18 cellular contexts compared by ENCODE assay signal in the genomic region with DNA sequence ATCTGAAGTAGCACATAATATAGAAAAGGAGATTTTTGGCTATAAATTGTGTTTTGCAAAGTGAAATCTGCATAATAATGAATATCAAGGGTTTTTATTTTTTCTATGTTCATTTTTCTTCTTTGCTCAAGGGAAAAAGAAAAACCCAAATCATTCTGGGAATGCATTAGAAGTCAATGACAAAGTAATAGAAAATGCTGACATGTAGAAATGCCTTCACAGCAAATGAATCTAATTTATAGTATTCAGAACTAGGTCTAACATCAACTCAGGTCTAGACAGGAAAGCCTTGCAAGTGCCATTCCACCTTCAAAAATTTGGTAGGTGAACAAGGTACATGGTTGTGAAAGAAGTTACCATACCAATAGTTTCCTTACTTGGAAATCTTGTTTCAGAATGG.
A peak's percentile ranks its signal among the peaks of the same experiment; 100 is the strongest.
DNase-seq lines count a peak whose midpoint lies in the region; ATAC-seq, FAIRE-seq and TF ChIP-seq lines count a peak whose summit lies in the region.
"Had no signal": no experiment of that assay in that cellular context is flagged by ENCODE, and none has a peak within 500 bp of the region (broad histone marks: within the 10 kb centered on the region; RNA-seq: fewer than 3 reads in every experiment).

No MANE protein-coding gene starts in this region.

- POLR2A ChIA-PET in HepG2 (lab: Yijun Ruan, JAX) (no interaction called here), IMR-90 (lab: Charles Lee; ENCODE audit: unreplicated experiment) (no interaction called here)

- dilution Hi-C loops in IMR-90 (cut with HindIII; ENCODE audit: low sequenced_read_pairs, unreplicated experiment) = no loop called here

- DNase-seq in HepG2 (ENCODE audit: low spot score) (no peak), right lobe of liver (no peak), IMR-90 (no peak), NCI-H69 (lab: John Stamatoyannopoulos, UW) (no peak)
- DNase-seq: ACHN; BE2C; C1 segment of cervical spinal cord; CD4-positive, alpha-beta memory T cell; CD4-positive, CD25-positive, alpha-beta regulatory T cell; CD8-positive, alpha-beta memory T cell; COR-L47; DMS79 treated with DMSO at 0.1 percent for 48 hours; GF-D8 had no signal

- no peak for TF ChIP-seq POLR2A in HepG2 (IDR thresholded peaks at IDR 0.05; ENCODE audit: insufficient read depth in 1 of 2, low read depth in 2 of 2, low read length in 2 of 2)
- no peak for TF ChIP-seq POLR2A in right lobe of liver (IDR thresholded peaks at IDR 0.05)
- TF ChIP-seq POLR2A in IMR-90 (IDR thresholded peaks at IDR 0.05; ENCODE audit: low read depth, low read length) = no peak

- no peak overlapping the region for H4K5ac ChIP-seq in IMR-90 (ENCODE audit: low read depth, low read length)

- BruUV-seq in HepG2 (replicated peaks; lab: Mats Ljungman, UMichigan) (no TSS peak), IMR-90 (replicated peaks; lab: Mats Ljungman, UMichigan) (no TSS peak)

- H2BK20ac ChIP-seq in IMR-90 (ENCODE audit: low read depth, low read length) = no peak overlapping the region

- H3K23ac ChIP-seq in IMR-90 (ENCODE audit: low read depth, low read length) = no peak overlapping the region

- H3K9me1 ChIP-seq in IMR-90 (ENCODE audit: insufficient read depth, low read length) = no peaks in the 10 kb centered on the region

- H4K20me1 ChIP-seq in HepG2 (ENCODE audit: insufficient read depth, low read length) = no peaks in the 10 kb centered on the region
- H4K20me1 ChIP-seq in IMR-90 (ENCODE audit: insufficient read depth, low read length) = no peaks in the 10 kb centered on the region
- H4K20me1 ChIP-seq: BLaER1 had no signal

- no peak overlapping the region for H3K4me2 ChIP-seq in HepG2 (ENCODE audit: low read depth, low read length)
- no peak overlapping the region for H3K4me2 ChIP-seq in IMR-90 (ENCODE audit: low read depth, low read length)
- H3K4me2 ChIP-seq: BLaER1 had no signal

- H3K36me3 ChIP-seq in HepG2 (replicated peaks in 1 of 2; ENCODE audit: control insufficient read depth in 1 of 2, insufficient read depth in 2 of 2, low read length in 2 of 2) (no peaks in the 10 kb centered on the region), right lobe of liver (no peaks in the 10 kb centered on the region), IMR-90 (ENCODE audit: control insufficient read depth, insufficient read depth, low read length) (no peaks in the 10 kb centered on the region)
- H3K36me3 ChIP-seq: BE2C, BLaER1 had no signal

- no peak overlapping the region for H3K18ac ChIP-seq in IMR-90 (ENCODE audit: low read depth, low read length)

- H4K91ac ChIP-seq in IMR-90 (ENCODE audit: insufficient read depth, low read depth, low read length) = no peak overlapping the region

- in situ Hi-C loops in HepG2 (cut with HindIII; ENCODE audit: extremely low pct_ligation_motif_present, low pct_unique_long_range_greater_than_20kb) (no loop called here), IMR-90 (cut with MboI; ENCODE audit: low sequenced_read_pairs) (no loop called here)

- H2AFZ ChIP-seq in HepG2 (ENCODE audit: low read length) (no peak overlapping the region), IMR-90 (replicated peaks; ENCODE audit: low read length, poor library complexity) (no peak overlapping the region)

- intact Hi-C loops in HepG2 (cut with micrococcal nuclease; ENCODE audit: unreplicated experiment) = no loop called here
- intact Hi-C loops in right lobe of liver (cut with DNase I) = no loop called here
- intact Hi-C loops in IMR-90 (cut with micrococcal nuclease) = no loop called here

- no peak overlapping the region for H2BK15ac ChIP-seq in IMR-90 (ENCODE audit: low read depth, low read length)

- TF ChIP-seq CTCF in HepG2 (CRISPR knock-in tag; IDR thresholded peaks at IDR 0.05) (no peak), right lobe of liver (IDR thresholded peaks at IDR 0.05) (no peak), IMR-90 (conservative IDR thresholded peaks at IDR 0.05; ENCODE audit: low read depth, low read length) (no peak)

- H3K27ac ChIP-seq in HepG2 (ENCODE audit: extremely low read length, insufficient read depth, low read length) (no peak overlapping the region), right lobe of liver (no peak overlapping the region), IMR-90 (ENCODE audit: insufficient read depth, low read length) (no peak overlapping the region)
- H3K27ac ChIP-seq: 22Rv1, BLaER1 had no signal

- no peaks in the 10 kb centered on the region for H3K4me1 ChIP-seq in HepG2 (ENCODE audit: insufficient read depth, low read length)
- H3K4me1 ChIP-seq in right lobe of liver = no peaks in the 10 kb centered on the region
- H3K4me1 ChIP-seq in IMR-90 (ENCODE audit: control insufficient read depth, insufficient read depth, low read length) = no peaks in the 10 kb centered on the region
- H3K4me1 ChIP-seq: BE2C, BLaER1 had no signal

- H3K27me3 ChIP-seq in HepG2 (ENCODE audit: control insufficient read depth in 1 of 2, insufficient read depth in 2 of 2, low read length in 2 of 2) = no peaks in the 10 kb centered on the region
- H3K27me3 ChIP-seq in right lobe of liver = no peaks in the 10 kb centered on the region
- H3K27me3 ChIP-seq in IMR-90 (ENCODE audit: control insufficient read depth, insufficient read depth, low read length) = no peaks in the 10 kb centered on the region
- H3K27me3 ChIP-seq: BE2C, BLaER1 had no signal

- no peak overlapping the region for H3K9ac ChIP-seq in HepG2 (ENCODE audit: insufficient read depth, low read depth, low read length)
- no peak overlapping the region for H3K9ac ChIP-seq in IMR-90 (ENCODE audit: low read depth, low read length)
- H3K9ac ChIP-seq: BLaER1 had no signal

- no peak for FAIRE-seq in HepG2 (lab: Jason Lieb, UNC)
- FAIRE-seq: G401.6, GM12891 had no signal

- H2BK120ac ChIP-seq in IMR-90 (ENCODE audit: low read depth, low read length) = no peak overlapping the region

- no peaks in the 10 kb centered on the region for H3K9me3 ChIP-seq in HepG2 (ENCODE audit: low read length)
- no peaks in the 10 kb centered on the region for H3K9me3 ChIP-seq in right lobe of liver
- peaks cover 6% of the 10 kb centered on the region for H3K9me3 ChIP-seq in IMR-90 (ENCODE audit: control insufficient read depth, insufficient read depth, low read length)
- H3K9me3 ChIP-seq: BE2C had no signal

- H2AK5ac ChIP-seq in IMR-90 (ENCODE audit: low read depth, low read length) = no peak overlapping the region

- TF ChIP-seq RAD21 in HepG2 (CRISPR knock-in tag; IDR thresholded peaks at IDR 0.05) (no peak), IMR-90 (IDR thresholded peaks at IDR 0.05; ENCODE audit: low read length) (no peak)

- H3K4me3 ChIP-seq in HepG2 (replicated peaks in 1 of 3; ENCODE audit: insufficient read depth in 1 of 3, low read depth in 2 of 3, low read length in 3 of 3) (no peak overlapping the region), right lobe of liver (no peak overlapping the region), IMR-90 (ENCODE audit: insufficient read depth, low read depth, low read length) (no peak overlapping the region)
- H3K4me3 ChIP-seq: BLaER1 had no signal

- no peak overlapping the region for H3K14ac ChIP-seq in IMR-90 (replicated peaks; ENCODE audit: low read depth, low read length)

- no peak overlapping the region for H2AK9ac ChIP-seq in IMR-90 (replicated peaks; ENCODE audit: low read depth, low read length, poor library complexity)

- H3K56ac ChIP-seq in IMR-90 (ENCODE audit: extremely low read depth, insufficient read depth, low read length) = no peak overlapping the region

- no peaks in the 10 kb centered on the region for H3K79me1 ChIP-seq in IMR-90 (ENCODE audit: low read depth in 1 of 2, low read length in 2 of 2)

- TF ChIP-seq EP300 in HepG2 (IDR thresholded peaks at IDR 0.05; ENCODE audit: low read depth in 2 of 2, low read length in 2 of 2) (no peak), HepG2 (CRISPR knock-in tag; IDR thresholded peaks at IDR 0.05; ENCODE audit: borderline replicate concordance) (no peak)

- H2BK5ac ChIP-seq in IMR-90 (ENCODE audit: low read depth, low read length, poor library complexity, severe bottlenecking) = no peak overlapping the region

- no peak overlapping the region for H4K8ac ChIP-seq in IMR-90 (ENCODE audit: low read depth in 2 of 2, low read length in 2 of 2)

- no peak for ATAC-seq in HepG2
- ATAC-seq in right lobe of liver = no peak
- no peak for ATAC-seq in IMR-90 (ENCODE audit: low read depth)
- no peak for ATAC-seq in GM21526 (IDR thresholded peaks at IDR 0.05; ENCODE audit: low FRiP score, unreplicated experiment)

- no peak overlapping the region for H3K4ac ChIP-seq in IMR-90 (ENCODE audit: low read depth, low read length)

- no peaks in the 10 kb centered on the region for H3K79me2 ChIP-seq in HepG2 (ENCODE audit: insufficient read depth, low read length)

- CTCF ChIA-PET in HepG2 (lab: Yijun Ruan, JAX; ENCODE audit: low intra/inter-chr PET ratio, low total read pairs) (no interaction called here), IMR-90 (lab: Yijun Ruan, JAX) (no interaction called here)

TF ChIP-seq in HepG2, 621 proteins besides CTCF, POLR2A, EP300 and RAD21 (continues in another document):
- TF ChIP-seq, protein P1, sequence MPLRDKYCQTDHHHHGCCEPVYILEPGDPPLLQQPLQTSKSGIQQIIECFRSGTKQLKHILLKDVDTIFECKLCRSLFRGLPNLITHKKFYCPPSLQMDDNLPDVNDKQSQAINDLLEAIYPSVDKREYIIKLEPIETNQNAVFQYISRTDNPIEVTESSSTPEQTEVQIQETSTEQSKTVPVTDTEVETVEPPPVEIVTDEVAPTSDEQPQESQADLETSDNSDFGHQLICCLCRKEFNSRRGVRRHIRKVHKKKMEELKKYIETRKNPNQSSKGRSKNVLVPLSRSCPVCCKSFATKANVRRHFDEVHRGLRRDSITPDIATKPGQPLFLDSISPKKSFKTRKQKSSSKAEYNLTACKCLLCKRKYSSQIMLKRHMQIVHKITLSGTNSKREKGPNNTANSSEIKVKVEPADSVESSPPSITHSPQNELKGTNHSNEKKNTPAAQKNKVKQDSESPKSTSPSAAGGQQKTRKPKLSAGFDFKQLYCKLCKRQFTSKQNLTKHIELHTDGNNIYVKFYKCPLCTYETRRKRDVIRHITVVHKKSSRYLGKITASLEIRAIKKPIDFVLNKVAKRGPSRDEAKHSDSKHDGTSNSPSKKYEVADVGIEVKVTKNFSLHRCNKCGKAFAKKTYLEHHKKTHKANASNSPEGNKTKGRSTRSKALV (CRISPR knock-in tag; IDR thresholded peaks at IDR 0.05) = no peak

TF ChIP-seq in IMR-90, 13 proteins besides CTCF, POLR2A, EP300 and RAD21:
- TF ChIP-seq MAFK (IDR thresholded peaks at IDR 0.05; ENCODE audit: low read depth, low read length) (peak; percentile 72), MAZ (IDR thresholded peaks at IDR 0.05; ENCODE audit: borderline replicate concordance, low read depth, low read length) (no peak)
